8 cellular contexts compared by ENCODE assay signal in genomic region chr5:119302916-119303897, GRCh38. TPM values are rescaled to one million over a fixed set of nuclear protein-coding genes. Genes with fewer than 3 reads are reported as not detected.
DNase-seq lines count a peak whose midpoint lies in the region; ATAC-seq and TF ChIP-seq lines count a peak whose summit lies in the region.

No MANE protein-coding gene starts in this region.

- ATAC-seq in heart right ventricle (peak in 7 of 8 donors; percentile 51 to 88 (median 70)), HG03159 (IDR thresholded peaks at IDR 0.05; ENCODE audit: unreplicated experiment) (no peak)

- peaks cover 17% of the 10 kb centered on the region for H3K36me3 Mint-ChIP-seq in activated naive CD4-positive, alpha-beta T cell treated with anti-CD3 and anti-CD28 coated beads, Interleukin-2, amount 50 U/mL, for 24 hours

- H3K27me3 Mint-ChIP-seq in activated naive CD4-positive, alpha-beta T cell treated with anti-CD3 and anti-CD28 coated beads, Interleukin-2, amount 50 U/mL, for 24 hours = no peaks in the 10 kb centered on the region

- no peaks in the 10 kb centered on the region for H3K9me3 Mint-ChIP-seq in activated naive CD4-positive, alpha-beta T cell treated with anti-CD3 and anti-CD28 coated beads, Interleukin-2, amount 50 U/mL, for 24 hours

- H3K9me3 ChIP-seq in heart right ventricle (no peaks in the 10 kb centered on the region), stomach (no peaks in the 10 kb centered on the region)

- peak overlapping the region; percentile 83 for H3K4me3 Mint-ChIP-seq in activated naive CD4-positive, alpha-beta T cell treated with anti-CD3 and anti-CD28 coated beads, Interleukin-2, amount 50 U/mL, for 24 hours

- H3K27ac ChIP-seq in heart right ventricle = peak overlapping the region in 3 of 10 donors; percentile 24 to 48 (median 25)
- peak overlapping the region; percentile 56 to 78 (median 71) for H3K27ac ChIP-seq in stomach

- H3K4me1 ChIP-seq in heart right ventricle = peaks cover 0 to 64% (median 19%) of the 10 kb centered on the region in 9 donors
- peaks cover 22 to 70% (median 48%) of the 10 kb centered on the region in 4 donors for H3K4me1 ChIP-seq in stomach

- TF ChIP-seq POLR2A in stomach (IDR thresholded peaks at IDR 0.05) = no peak
- TF ChIP-seq POLR2A in erythroblast (IDR thresholded peaks at IDR 0.05; ENCODE audit: low read length) = no peak

- WGBS in heart right ventricle, 2 donors = 66 to 69% methylated on average over 5 of the region's 5 CpGs
- 35 to 64% (median 53%) methylated on average over 5 of the region's 5 CpGs for WGBS in stomach, 5 donors

- H3K27ac Mint-ChIP-seq in activated naive CD4-positive, alpha-beta T cell treated with anti-CD3 and anti-CD28 coated beads, Interleukin-2, amount 50 U/mL, for 24 hours = peak overlapping the region; percentile 97

- H3K4me1 Mint-ChIP-seq in activated naive CD4-positive, alpha-beta T cell treated with anti-CD3 and anti-CD28 coated beads, Interleukin-2, amount 50 U/mL, for 24 hours = peaks cover 91% of the 10 kb centered on the region

- no peak overlapping the region for H3K4me3 ChIP-seq in heart right ventricle
- H3K4me3 ChIP-seq in stomach = no peak overlapping the region

- intact Hi-C loops in heart right ventricle (cut with DNase I) = no loop called here
- intact Hi-C loops in stomach (cut with DNase I; ENCODE audit: low total_unique reads) = no loop called here

- no peak for DNase-seq in activated naive CD4-positive, alpha-beta T cell (lab: John Stamatoyannopoulos, UW)
- DNase-seq in T1000 (lab: John Stamatoyannopoulos, UW) (peak; percentile 21), heart right ventricle (peak in 1 of 2 donors; percentile 23), stomach (no peak), HUDEP-2 (lab: John Stamatoyannopoulos, UW; ENCODE audit: unreplicated experiment in 76 of 76) (no peak), erythroblast (lab: John Stamatoyannopoulos, UW) (no peak)

- H3K27me3 ChIP-seq in heart right ventricle (no peaks in the 10 kb centered on the region), stomach (no peaks in the 10 kb centered on the region)

- TF ChIP-seq CTCF in heart right ventricle (IDR thresholded peaks at IDR 0.05) (no peak), stomach (IDR thresholded peaks at IDR 0.05) (no peak)

- H3K36me3 ChIP-seq in heart right ventricle = no peaks in the 10 kb centered on the region
- no peaks in the 10 kb centered on the region for H3K36me3 ChIP-seq in stomach

- TF ChIP-seq EP300 in stomach (IDR thresholded peaks at IDR 0.05) = no peak

RNA-seq across cellular contexts. Expression of gene TNFAIP8, which starts 52.6 kb away (rescaled TPM):
- total RNA-seq in heart right ventricle (10 to 100 TPM in 6 of 10 donors, 1 to 10 TPM in 4; 3.3 to 30.8 (median 10.1) TPM), stomach (10 to 100 TPM in 3 of 5 donors, 1 to 10 TPM in 2; 1.2 to 37.1 (median 10.7) TPM)
- polyA plus RNA-seq in heart right ventricle (1 to 10 TPM; 6.1 to 7.4 TPM), stomach (10 to 100 TPM in 2 of 3 donors, 1 to 10 TPM in 1; 9.6 to 18.4 (median 14.9) TPM)
